8 cellular contexts compared by ENCODE assay signal in the genomic region with DNA sequence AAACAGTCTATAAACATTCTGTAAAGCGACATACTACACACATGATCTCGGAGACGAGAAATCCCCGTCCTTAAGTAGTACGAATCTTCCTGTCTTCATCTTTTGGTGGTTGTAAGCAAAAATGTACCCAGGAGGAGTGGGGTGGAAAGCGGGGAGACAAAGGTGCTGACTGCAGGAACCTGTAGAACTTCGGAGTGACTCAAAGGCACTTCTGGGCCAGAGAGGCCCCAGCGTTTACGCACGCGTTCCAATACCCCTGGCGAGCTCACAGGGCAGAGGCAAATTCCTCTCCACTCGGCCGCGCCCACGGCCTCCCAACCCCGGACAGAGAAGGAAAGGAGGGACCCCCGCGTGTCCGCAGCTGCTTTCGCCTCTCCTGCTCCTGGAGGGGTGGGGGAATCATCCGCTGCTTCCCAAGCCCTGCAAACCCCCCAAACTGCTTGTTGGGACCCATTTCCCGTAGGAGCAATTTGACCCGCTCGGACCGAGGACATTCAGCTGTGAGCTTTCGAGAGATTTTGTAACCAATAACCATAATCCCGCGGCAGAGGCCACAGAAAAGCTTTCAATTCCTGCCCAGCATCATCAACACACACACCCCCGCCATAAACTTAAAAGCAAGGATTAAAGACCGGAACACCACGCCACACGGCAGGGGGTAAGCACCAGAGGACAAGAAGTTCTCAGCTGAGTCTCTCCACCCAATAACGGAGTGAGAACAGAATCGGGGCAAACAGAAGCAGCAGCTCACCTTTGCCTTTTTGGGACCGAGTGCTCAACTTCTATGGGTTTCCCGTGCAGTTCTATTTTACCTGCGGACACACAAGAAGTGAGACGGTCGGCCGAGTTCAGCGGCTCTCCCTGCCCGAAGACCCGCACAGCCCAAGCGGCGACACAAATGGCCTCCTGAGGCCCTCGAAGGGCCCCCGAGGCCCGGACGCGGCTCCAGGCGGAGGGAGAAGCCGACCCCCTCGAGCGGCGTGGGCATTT. TPM values are rescaled to one million over a fixed set of nuclear protein-coding genes. Genes with fewer than 3 reads are reported as not detected.
DNase-seq lines count a peak whose midpoint lies in the region; ATAC-seq and TF ChIP-seq lines count a peak whose summit lies in the region.

No MANE protein-coding gene starts in this region.

- peak; percentile 67 for DNase-seq in NCI-H82 (lab: John Stamatoyannopoulos, UW)
- DNase-seq in NCI-H82 treated with DMSO at 0.1 percent for 48 hours (lab: John Stamatoyannopoulos, UW; ENCODE audit: unreplicated experiment) = no peak
- DNase-seq in Kasumi-1 (lab: John Stamatoyannopoulos, UW) = peak; percentile 52 to 78
- DNase-seq in activated CD8-positive, alpha-beta memory T cell treated with anti-CD3 and anti-CD28 coated beads, Interleukin-2, amount 50 U/mL, for 48 hours = peak; percentile 63
- DNase-seq in iPS DF 6.9 (ENCODE audit: low read depth, low spot score) = no peak
- DNase-seq in stomach = no peak
- DNase-seq in right atrium auricular region (ENCODE audit: low spot score) = no peak

- no CpG with 5 or more reads among the region's 56 CpGs for WGBS in iPS DF 6.9 (ENCODE audit: insufficient coverage, insufficient read length)
- 4 to 13% (median 5%) methylated on average over 43 to 56 of the region's 56 CpGs for WGBS in stomach, 5 donors

- H3K4me3 ChIP-seq in iPS DF 6.9 (ENCODE audit: low read length) = peak overlapping the region; percentile 97
- peak overlapping the region in 3 of 4 donors; percentile 30 to 53 (median 40) for H3K4me3 ChIP-seq in stomach
- H3K4me3 ChIP-seq in right atrium auricular region = peak overlapping the region in 1 of 2 donors; percentile 33

- no peak for TF ChIP-seq CTCF in stomach (IDR thresholded peaks at IDR 0.05)
- no peak for TF ChIP-seq CTCF in right atrium auricular region (IDR thresholded peaks at IDR 0.05)

- no peak for TF ChIP-seq EP300 in stomach (IDR thresholded peaks at IDR 0.05)

- intact Hi-C loops in stomach (cut with DNase I; ENCODE audit: low total_unique reads) = no loop called here

- H3K27me3 ChIP-seq in iPS DF 6.9 (ENCODE audit: control insufficient read depth, insufficient read depth, low read length) (no peaks in the 10 kb centered on the region), stomach (peaks cover 39 to 100% (median 88%) of the 10 kb centered on the region in 3 donors), right atrium auricular region (peaks cover 46 to 65% of the 10 kb centered on the region in 2 donors)

- peaks cover 3% of the 10 kb centered on the region; the same call in 1 of the 2 replicates for H3K4me1 ChIP-seq in iPS DF 6.9 (ENCODE audit: control insufficient read depth, insufficient read depth, low read length)
- H3K4me1 ChIP-seq in stomach = peaks cover 36 to 46% (median 41%) of the 10 kb centered on the region in 4 donors
- H3K4me1 ChIP-seq in right atrium auricular region = peaks cover 0 to 41% of the 10 kb centered on the region in 2 donors

- no peak for ATAC-seq in GM21619 (IDR thresholded peaks at IDR 0.05; ENCODE audit: unreplicated experiment)

- H3K27ac ChIP-seq in iPS DF 6.9 (ENCODE audit: low read length) (no peak overlapping the region), stomach (no peak overlapping the region), right atrium auricular region (no peak overlapping the region)

- no peak for TF ChIP-seq POLR2A in stomach (IDR thresholded peaks at IDR 0.05)

- H3K9me3 ChIP-seq in iPS DF 6.9 (ENCODE audit: control insufficient read depth, insufficient read depth, low read length) = no peaks in the 10 kb centered on the region
- H3K9me3 ChIP-seq in stomach = peaks cover 0 to 8% (median 0%) of the 10 kb centered on the region in 4 donors
- peaks cover 0 to 17% of the 10 kb centered on the region in 2 donors for H3K9me3 ChIP-seq in right atrium auricular region

- H3K36me3 ChIP-seq in iPS DF 6.9 (ENCODE audit: control insufficient read depth, insufficient read depth, low read length) (no peaks in the 10 kb centered on the region; the same call in 1 of the 2 replicates), stomach (no peaks in the 10 kb centered on the region), right atrium auricular region (no peaks in the 10 kb centered on the region)

RNA-seq across cellular contexts. Expression of gene IGF2BP3, which starts 2.3 kb away (rescaled TPM):
- total RNA-seq in stomach (10 to 100 TPM in 1 of 5 donors, 1 to 10 TPM in 1, not detected in 3; 9.1 to 61.9 TPM), right atrium auricular region (not detected)
- polyA plus RNA-seq in stomach = 1 to 10 TPM in 1 of 3 donors, under 1 TPM in 1, not detected in 1; 0.43 to 1.2 TPM

Comparison
In these comparisons a context has a peak if more than half of its experiments do, and no peak if none do; other contexts are left out.
1. DNase-seq: peak in NCI-H82 (single experiment), Kasumi-1 (2 of 2) and activated CD8-positive, alpha-beta memory T cell treated with anti-CD3 and anti-CD28 coated beads, Interleukin-2, amount 50 U/mL, for 48 hours (single experiment); none in NCI-H82 treated with DMSO at 0.1 percent for 48 hours (single experiment), iPS DF 6.9 (single experiment), stomach (single experiment) and right atrium auricular region (single experiment).